In genomic region chr5:147398860-147399259, GRCh38 we compare ENCODE assay signal across 18 cellular contexts.
"Had no signal": no experiment of that assay in that cellular context is flagged by ENCODE, and none has a peak within 500 bp of the region (broad histone marks: within the 10 kb centered on the region; RNA-seq: fewer than 3 reads in every experiment).

No MANE protein-coding gene starts in this region.

- ATAC-seq: activated CD8-positive, alpha-beta T cell treated with anti-CD3 and anti-CD28 coated beads, Interleukin-2, amount 10 ng/mL, durations not matched to agents 7 days and 5 days; gastrocnemius medialis; heart right ventricle; left colon; lower lobe of right lung; right cardiac atrium had no signal

- H3K27me3 Mint-ChIP-seq: activated CD4-positive, alpha-beta T cell treated with anti-CD3 and anti-CD28 coated beads, Interleukin-2, amount 10 ng/mL, durations not matched to agents 24 days and 14 days; activated naive CD8-positive, alpha-beta T cell treated with anti-CD3 and anti-CD28 coated beads, Interleukin-2, amount 10 ng/mL, durations not matched to agents 7 days and 5 days; stimulated activated naive CD8-positive, alpha-beta T cell treated with anti-CD3 and anti-CD28 coated beads, Interleukin-15, Interleukin-2, amounts not matched to agents 100 ng/mL and 50 ng/mL, for 24 hours; type B pancreatic cell had no signal

- H3K36me3 Mint-ChIP-seq: activated naive CD8-positive, alpha-beta T cell treated with anti-CD3 and anti-CD28 coated beads, Interleukin-2, amount 10 ng/mL, durations not matched to agents 7 days and 5 days had no signal

- H3K4me1 Mint-ChIP-seq: activated CD4-positive, alpha-beta T cell treated with anti-CD3 and anti-CD28 coated beads, Interleukin-2, amount 10 ng/mL, durations not matched to agents 24 days and 14 days; activated naive CD8-positive, alpha-beta T cell treated with anti-CD3 and anti-CD28 coated beads, Interleukin-2, amount 10 ng/mL, durations not matched to agents 7 days and 5 days had no signal

- H3K27ac ChIP-seq: gastrocnemius medialis, heart right ventricle, lower lobe of right lung, prostate gland had no signal

- H3K4me1 ChIP-seq: prostate gland had no signal

- DNase-seq: activated CD4-positive, alpha-beta T cell treated with anti-CD3 and anti-CD28 coated beads, Interleukin-2, amount 10 ng/mL, durations not matched to agents 24 days and 14 days; activated CD4-positive, CD25-positive, alpha-beta regulatory T cell; activated CD8-positive, alpha-beta memory T cell treated with anti-CD3 and anti-CD28 coated beads, Interleukin-2, amount 50 U/mL, for 4 hours; activated CD8-positive, alpha-beta T cell treated with anti-CD3 and anti-CD28 coated beads, Interleukin-2, amount 10 ng/mL, durations not matched to agents 7 days and 5 days; activated gamma-delta T cell; activated naive CD8-positive, alpha-beta T cell treated with anti-CD3 and anti-CD28 coated beads, Interleukin-2, amount 10 ng/mL, durations not matched to agents 7 days and 5 days; activated T-cell treated with anti-CD3 and anti-CD28 coated beads, Interleukin-2, amount 50 U/mL, for 48 hours; dermis blood vessel endothelial cell; gastrocnemius medialis; heart right ventricle; left colon; lower lobe of right lung; nephron progenitor cell; right cardiac atrium; small intestine had no signal

- H3K4me3 Mint-ChIP-seq: activated CD4-positive, alpha-beta T cell treated with anti-CD3 and anti-CD28 coated beads, Interleukin-2, amount 10 ng/mL, durations not matched to agents 24 days and 14 days; activated CD8-positive, alpha-beta T cell treated with anti-CD3 and anti-CD28 coated beads, Interleukin-2, amount 10 ng/mL, durations not matched to agents 7 days and 5 days; activated naive CD8-positive, alpha-beta T cell treated with anti-CD3 and anti-CD28 coated beads, Interleukin-2, amount 10 ng/mL, durations not matched to agents 7 days and 5 days; nephron progenitor cell; stimulated activated naive CD8-positive, alpha-beta T cell treated with anti-CD3 and anti-CD28 coated beads, Interleukin-15, Interleukin-2, amounts not matched to agents 100 ng/mL and 50 ng/mL, for 24 hours; type B pancreatic cell had no signal

- H3K27ac Mint-ChIP-seq: activated CD4-positive, alpha-beta T cell treated with anti-CD3 and anti-CD28 coated beads, Interleukin-2, amount 10 ng/mL, durations not matched to agents 24 days and 14 days; activated CD8-positive, alpha-beta T cell treated with anti-CD3 and anti-CD28 coated beads, Interleukin-2, amount 10 ng/mL, durations not matched to agents 7 days and 5 days; activated naive CD8-positive, alpha-beta T cell treated with anti-CD3 and anti-CD28 coated beads, Interleukin-2, amount 10 ng/mL, durations not matched to agents 7 days and 5 days; nephron progenitor cell; stimulated activated naive CD8-positive, alpha-beta T cell treated with anti-CD3 and anti-CD28 coated beads, Interleukin-15, Interleukin-2, amounts not matched to agents 100 ng/mL and 50 ng/mL, for 24 hours; type B pancreatic cell had no signal

- H3K27me3 ChIP-seq: gastrocnemius medialis, heart right ventricle had no signal

- H3K9me3 Mint-ChIP-seq: activated CD4-positive, alpha-beta T cell treated with anti-CD3 and anti-CD28 coated beads, Interleukin-2, amount 10 ng/mL, durations not matched to agents 24 days and 14 days; activated naive CD8-positive, alpha-beta T cell treated with anti-CD3 and anti-CD28 coated beads, Interleukin-2, amount 10 ng/mL, durations not matched to agents 7 days and 5 days; nephron progenitor cell; stimulated activated naive CD8-positive, alpha-beta T cell treated with anti-CD3 and anti-CD28 coated beads, Interleukin-15, Interleukin-2, amounts not matched to agents 100 ng/mL and 50 ng/mL, for 24 hours; type B pancreatic cell had no signal
